9 cellular contexts compared by ENCODE assay signal in genomic region chrX:68693481-68694410, GRCh38. TPM values are rescaled to one million over a fixed set of nuclear protein-coding genes. Genes with fewer than 3 reads are reported as not detected.
DNase-seq lines count a peak whose midpoint lies in the region; ATAC-seq lines count a peak whose summit lies in the region.
"Had no signal": no experiment of that assay in that cellular context is flagged by ENCODE, and none has a peak within 500 bp of the region (broad histone marks: within the 10 kb centered on the region; RNA-seq: fewer than 3 reads in every experiment).

No MANE protein-coding gene starts in this region.

- POLR2A ChIA-PET in activated CD4-positive, alpha-beta memory T cell treated with anti-CD3 and anti-CD28 coated beads, Interleukin-2, amount 10 ng/mL, durations not matched to agents 7 days and 5 days (lab: Charles Lee): no interaction called here
- POLR2A ChIA-PET in naive thymus-derived CD4-positive, alpha-beta T cell (lab: Charles Lee): no interaction called here

- peaks cover 17% of the 10 kb centered on the region for H3K27me3 ChIP-seq in HUES6 (ENCODE audit: control insufficient read depth, insufficient read depth, low read length)
- H3K27me3 ChIP-seq in naive thymus-derived CD4-positive, alpha-beta T cell (ENCODE audit: control insufficient read depth in 2 of 2, insufficient read depth in 2 of 2, low read length in 2 of 2): no peaks in the 10 kb centered on the region

- H3K27ac ChIP-seq in HUES6 (ENCODE audit: low read depth, low read length): no peak overlapping the region; the same call in 1 of the 2 replicates
- no peak overlapping the region for H3K27ac ChIP-seq in naive thymus-derived CD4-positive, alpha-beta T cell (ENCODE audit: low read depth, low read length)

- H3K9me3 ChIP-seq in HUES6 (ENCODE audit: control insufficient read depth, insufficient read depth, low read depth, low read length): peaks cover 7% of the 10 kb centered on the region; the same call in 1 of the 2 replicates
- H3K9me3 ChIP-seq in naive thymus-derived CD4-positive, alpha-beta T cell (ENCODE audit: control insufficient read depth in 2 of 3, low read length in 3 of 3): no peaks in the 10 kb centered on the region
- H3K9me3 ChIP-seq: A549 had no signal

- no peaks in the 10 kb centered on the region for H3K36me3 ChIP-seq in HUES6 (ENCODE audit: control insufficient read depth, insufficient read depth, low read length)
- H3K36me3 ChIP-seq in naive thymus-derived CD4-positive, alpha-beta T cell (ENCODE audit: control insufficient read depth in 2 of 3, insufficient read depth in 3 of 3, low read length in 3 of 3): no peaks in the 10 kb centered on the region

- peaks cover 48% of the 10 kb centered on the region for H3K4me1 ChIP-seq in HUES6 (ENCODE audit: control insufficient read depth, insufficient read depth, low read length)
- H3K4me1 ChIP-seq in naive thymus-derived CD4-positive, alpha-beta T cell (ENCODE audit: control insufficient read depth in 2 of 2, insufficient read depth in 2 of 2, low read length in 2 of 2): no peaks in the 10 kb centered on the region

- H3K4me1 Mint-ChIP-seq in activated CD4-positive, alpha-beta memory T cell treated with anti-CD3 and anti-CD28 coated beads, Interleukin-2, amount 10 ng/mL, durations not matched to agents 7 days and 5 days: peaks cover 37% of the 10 kb centered on the region
- H3K4me1 Mint-ChIP-seq in naive thymus-derived CD4-positive, alpha-beta T cell: peaks cover 0 to 31% (median 0%) of the 10 kb centered on the region in 7 donors

- peak; percentile 73 for ATAC-seq in naive thymus-derived CD4-positive, alpha-beta T cell
- no peak for ATAC-seq in GM18867 (IDR thresholded peaks at IDR 0.05; ENCODE audit: unreplicated experiment)
- ATAC-seq: A549 had no signal

- CTCF ChIA-PET in activated CD4-positive, alpha-beta memory T cell treated with anti-CD3 and anti-CD28 coated beads, Interleukin-2, amount 10 ng/mL, durations not matched to agents 7 days and 5 days (lab: Charles Lee): no interaction called here
- CTCF ChIA-PET in naive thymus-derived CD4-positive, alpha-beta T cell (lab: Charles Lee): no interaction called here

- H3K9ac ChIP-seq in HUES6 (ENCODE audit: low read length): peak overlapping the region; percentile 63

- no peaks in the 10 kb centered on the region for H3K9me3 Mint-ChIP-seq in activated CD4-positive, alpha-beta memory T cell treated with anti-CD3 and anti-CD28 coated beads, Interleukin-2, amount 10 ng/mL, durations not matched to agents 7 days and 5 days
- no peaks in the 10 kb centered on the region for H3K9me3 Mint-ChIP-seq in naive thymus-derived CD4-positive, alpha-beta T cell

- peak overlapping the region; percentile 75 for H3K4me3 Mint-ChIP-seq in activated CD4-positive, alpha-beta memory T cell treated with anti-CD3 and anti-CD28 coated beads, Interleukin-2, amount 10 ng/mL, durations not matched to agents 7 days and 5 days
- H3K4me3 Mint-ChIP-seq in naive thymus-derived CD4-positive, alpha-beta T cell: peak overlapping the region in 8 of 10 donors; percentile 23 to 84 (median 40)

- no peaks in the 10 kb centered on the region for H3K36me3 Mint-ChIP-seq in activated CD4-positive, alpha-beta memory T cell treated with anti-CD3 and anti-CD28 coated beads, Interleukin-2, amount 10 ng/mL, durations not matched to agents 7 days and 5 days (ENCODE audit: low read depth)
- H3K36me3 Mint-ChIP-seq in naive thymus-derived CD4-positive, alpha-beta T cell: no peaks in the 10 kb centered on the region

- intact Hi-C loops in naive thymus-derived CD4-positive, alpha-beta T cell (cut with micrococcal nuclease): loop anchor here in 1 of 2 donors (1.0 kb wide), 1 partner anchor 7 kb away; no protein-coding TSS in a partner anchor

- H3K4me3 ChIP-seq in HUES6 (ENCODE audit: low read depth, low read length): peak overlapping the region; percentile 70
- H3K4me3 ChIP-seq in naive thymus-derived CD4-positive, alpha-beta T cell (ENCODE audit: low read length): no peak overlapping the region
- H3K4me3 ChIP-seq: A549 had no signal

- H3K27me3 Mint-ChIP-seq in activated CD4-positive, alpha-beta memory T cell treated with anti-CD3 and anti-CD28 coated beads, Interleukin-2, amount 10 ng/mL, durations not matched to agents 7 days and 5 days: no peaks in the 10 kb centered on the region
- peaks cover 0 to 15% (median 6%) of the 10 kb centered on the region in 5 donors for H3K27me3 Mint-ChIP-seq in naive thymus-derived CD4-positive, alpha-beta T cell

- DNase-seq in NCI-H510A (lab: John Stamatoyannopoulos, UW): peak; percentile 19
- DNase-seq in NCI-H510A treated with DMSO at 0.1 percent for 48 hours (lab: John Stamatoyannopoulos, UW): no peak
- DNase-seq in activated CD4-positive, alpha-beta memory T cell treated with anti-CD3 and anti-CD28 coated beads, Interleukin-2, amount 10 ng/mL, durations not matched to agents 7 days and 5 days: peak; percentile 18
- DNase-seq in foreskin melanocyte: peak; percentile 53
- DNase-seq in naive thymus-derived CD4-positive, alpha-beta T cell: peak in 1 of 9 donors; percentile 24
- DNase-seq in NCI-H446 treated with DMSO at 0.1 percent for 48 hours (lab: John Stamatoyannopoulos, UW): no peak

- H3K27ac Mint-ChIP-seq in activated CD4-positive, alpha-beta memory T cell treated with anti-CD3 and anti-CD28 coated beads, Interleukin-2, amount 10 ng/mL, durations not matched to agents 7 days and 5 days: peak overlapping the region; percentile 65
- H3K27ac Mint-ChIP-seq in naive thymus-derived CD4-positive, alpha-beta T cell: peak overlapping the region in 1 of 9 donors; percentile 82

RNA-seq across cellular contexts. Expression of gene STARD8, which starts 46.3 kb away (rescaled TPM):
- 1 to 10 TPM; 3.5 to 3.7 TPM for total RNA-seq in activated CD4-positive, alpha-beta memory T cell treated with anti-CD3 and anti-CD28 coated beads, Interleukin-2, amount 10 ng/mL, durations not matched to agents 7 days and 5 days
- total RNA-seq in naive thymus-derived CD4-positive, alpha-beta T cell: 1 to 10 TPM in 2 of 5 experiments, under 1 TPM in 3; 0.54 to 3.5 (median 0.69) TPM
- under 1 TPM; 0.04 to 0.10 TPM for polyA plus RNA-seq in naive thymus-derived CD4-positive, alpha-beta T cell

Comparison
In these comparisons a context has a peak if more than half of its experiments do, and no peak if none do; other contexts are left out.
1. DNase-seq: peak in NCI-H510A (single experiment), activated CD4-positive, alpha-beta memory T cell treated with anti-CD3 and anti-CD28 coated beads, Interleukin-2, amount 10 ng/mL, durations not matched to agents 7 days and 5 days (single experiment) and foreskin melanocyte (single experiment); none in NCI-H510A treated with DMSO at 0.1 percent for 48 hours (single experiment) and NCI-H446 treated with DMSO at 0.1 percent for 48 hours (single experiment).